Comparison of ENCODE assay signal across 13 cellular contexts in the genomic region with DNA sequence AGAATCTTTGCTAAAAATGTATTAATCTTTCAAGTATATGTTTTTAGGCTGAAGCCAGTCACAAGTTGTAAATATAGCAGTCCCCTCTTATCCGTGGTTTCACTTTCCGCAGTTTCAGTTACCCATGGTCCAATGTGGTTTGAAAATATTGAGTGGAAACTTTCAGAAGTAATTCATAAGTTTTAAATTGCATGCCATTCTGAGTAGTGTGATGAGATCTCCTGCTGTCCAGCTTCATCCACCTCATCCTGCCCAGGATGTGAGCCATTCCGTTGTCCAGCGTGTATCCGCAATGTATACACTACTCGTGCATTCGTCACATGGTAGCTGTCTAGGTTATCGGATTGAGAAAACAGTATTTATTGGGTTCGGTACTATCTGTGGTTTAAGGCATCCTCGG. TPM values are rescaled to one million over a fixed set of nuclear protein-coding genes. Genes with fewer than 3 reads are reported as not detected.
A peak's percentile ranks its signal among the peaks of the same experiment; 100 is the strongest.
DNase-seq lines count a peak whose midpoint lies in the region; ATAC-seq, FAIRE-seq and TF ChIP-seq lines count a peak whose summit lies in the region.
"Had no signal": no experiment of that assay in that cellular context is flagged by ENCODE, and none has a peak within 500 bp of the region (broad histone marks: within the 10 kb centered on the region; RNA-seq: fewer than 3 reads in every experiment).

No MANE protein-coding gene starts in this region.

- H3K4me1 ChIP-seq in stomach smooth muscle (ENCODE audit: control insufficient read depth, insufficient read depth, low read length) (peaks cover 3% of the 10 kb centered on the region), small intestine (ENCODE audit: control insufficient read depth in 2 of 2, insufficient read depth in 1 of 2, low read depth in 1 of 2, low read length in 1 of 2) (peaks cover 3 to 4% of the 10 kb centered on the region in 2 donors)

- FAIRE-seq in small intestine (lab: Jason Lieb, UNC), result no peak
- FAIRE-seq: GM18507 had no signal

- ATAC-seq in activated CD8-positive, alpha-beta memory T cell treated with anti-CD3 and anti-CD28 coated beads, Interleukin-2, amount 10 ng/mL, durations not matched to agents 7 days and 5 days, result peak; percentile 67
- ATAC-seq in activated CD8-positive, alpha-beta T cell treated with anti-CD3 and anti-CD28 coated beads, Interleukin-2, amount 10 ng/mL, durations not matched to agents 7 days and 5 days, result peak; percentile 70

- 68 to 83% (median 71%) methylated on average over 10 of the region's 10 CpGs for WGBS in small intestine, 3 donors

- POLR2A ChIA-PET in activated CD8-positive, alpha-beta T cell treated with anti-CD3 and anti-CD28 coated beads, Interleukin-2, amount 10 ng/mL, durations not matched to agents 7 days and 5 days (lab: Charles Lee), result interaction anchor here (0.9 to 2.0 kb wide), 5 partner anchors 11 to 110 kb away, joined by 3 to 9 read pairs (median 5); a partner anchor contains a TSS

- peaks cover 52% of the 10 kb centered on the region for H3K36me3 Mint-ChIP-seq in activated CD8-positive, alpha-beta memory T cell treated with anti-CD3 and anti-CD28 coated beads, Interleukin-2, amount 10 ng/mL, durations not matched to agents 7 days and 5 days
- H3K36me3 Mint-ChIP-seq in activated CD8-positive, alpha-beta T cell treated with anti-CD3 and anti-CD28 coated beads, Interleukin-2, amount 10 ng/mL, durations not matched to agents 7 days and 5 days (ENCODE audit: low read depth), result peaks cover 53% of the 10 kb centered on the region

- no peaks in the 10 kb centered on the region for H3K27me3 ChIP-seq in stomach smooth muscle (ENCODE audit: control insufficient read depth in 1 of 2, insufficient read depth in 2 of 2, low read length in 2 of 2)
- no peaks in the 10 kb centered on the region for H3K27me3 ChIP-seq in small intestine (ENCODE audit: control insufficient read depth in 2 of 2, insufficient read depth in 2 of 2, low read length in 2 of 2)
- H3K27me3 ChIP-seq: tibial nerve had no signal

- peaks cover 11 to 15% of the 10 kb centered on the region in 2 donors for H3K36me3 ChIP-seq in stomach smooth muscle (ENCODE audit: control insufficient read depth in 2 of 2, insufficient read depth in 2 of 2, low read length in 2 of 2)
- H3K36me3 ChIP-seq in small intestine (ENCODE audit: control insufficient read depth in 2 of 2, insufficient read depth in 2 of 2, low read length in 2 of 2), result peaks cover 3 to 19% of the 10 kb centered on the region in 2 donors

- peak overlapping the region; percentile 83 for H3K27ac Mint-ChIP-seq in activated CD8-positive, alpha-beta memory T cell treated with anti-CD3 and anti-CD28 coated beads, Interleukin-2, amount 10 ng/mL, durations not matched to agents 7 days and 5 days
- peak overlapping the region; percentile 86 for H3K27ac Mint-ChIP-seq in activated CD8-positive, alpha-beta T cell treated with anti-CD3 and anti-CD28 coated beads, Interleukin-2, amount 10 ng/mL, durations not matched to agents 7 days and 5 days

- DNase-seq in activated CD8-positive, alpha-beta memory T cell treated with anti-CD3 and anti-CD28 coated beads, Interleukin-2, amount 10 ng/mL, durations not matched to agents 7 days and 5 days, result no peak
- no peak for DNase-seq in activated CD8-positive, alpha-beta memory T cell treated with anti-CD3 and anti-CD28 coated beads for 24 hours
- no peak for DNase-seq in activated CD8-positive, alpha-beta T cell treated with anti-CD3 and anti-CD28 coated beads, Interleukin-2, amount 10 ng/mL, durations not matched to agents 7 days and 5 days
- DNase-seq in fibroblast of villous mesenchyme (ENCODE audit: low read depth) (peak; percentile 59), SIG-M5 (lab: John Stamatoyannopoulos, UW) (no peak), small intestine (no peak)
- DNase-seq in stimulated activated CD4-positive, alpha-beta T cell treated with anti-CD3 and anti-CD28 coated beads, Interleukin-4, amount 100 ng/mL, for 4 hours, result no peak
- DNase-seq: effector CD4-positive, alpha-beta T cell; hippocampal formation; WERI-Rb-1 had no signal

- peak overlapping the region; percentile 73 for H3K4me3 Mint-ChIP-seq in activated CD8-positive, alpha-beta memory T cell treated with anti-CD3 and anti-CD28 coated beads, Interleukin-2, amount 10 ng/mL, durations not matched to agents 7 days and 5 days
- H3K4me3 Mint-ChIP-seq in activated CD8-positive, alpha-beta T cell treated with anti-CD3 and anti-CD28 coated beads, Interleukin-2, amount 10 ng/mL, durations not matched to agents 7 days and 5 days, result peak overlapping the region; percentile 73

- H3K9me3 ChIP-seq in stomach smooth muscle (ENCODE audit: control insufficient read depth in 2 of 2, low read length in 2 of 2), result no peaks in the 10 kb centered on the region
- no peaks in the 10 kb centered on the region for H3K9me3 ChIP-seq in small intestine (ENCODE audit: control insufficient read depth, low read depth)
- H3K9me3 ChIP-seq: tibial nerve had no signal

- H3K9me3 Mint-ChIP-seq in activated CD8-positive, alpha-beta memory T cell treated with anti-CD3 and anti-CD28 coated beads, Interleukin-2, amount 10 ng/mL, durations not matched to agents 7 days and 5 days (ENCODE audit: low read depth), result no peaks in the 10 kb centered on the region
- no peaks in the 10 kb centered on the region for H3K9me3 Mint-ChIP-seq in activated CD8-positive, alpha-beta T cell treated with anti-CD3 and anti-CD28 coated beads, Interleukin-2, amount 10 ng/mL, durations not matched to agents 7 days and 5 days (ENCODE audit: insufficient read depth)

- TF ChIP-seq CTCF in fibroblast of villous mesenchyme (IDR thresholded peaks at IDR 0.05; ENCODE audit: insufficient read depth, low read depth, low read length), result no peak

- peak overlapping the region in 1 of 2 donors; percentile 34 for H3K9ac ChIP-seq in stomach smooth muscle (ENCODE audit: low read length in 2 of 2)

- no peak overlapping the region for H3K4me3 ChIP-seq in fibroblast of villous mesenchyme (ENCODE audit: low read depth, low read length)
- H3K4me3 ChIP-seq in stomach smooth muscle (ENCODE audit: low read length in 2 of 2), result peak overlapping the region; percentile 36 to 59
- H3K4me3 ChIP-seq in small intestine (ENCODE audit: low read depth in 1 of 2, low read length in 2 of 2), result peak overlapping the region in 1 of 2 donors; percentile 11
- H3K4me3 ChIP-seq: tibial nerve had no signal

- no peaks in the 10 kb centered on the region for H3K27me3 Mint-ChIP-seq in activated CD8-positive, alpha-beta memory T cell treated with anti-CD3 and anti-CD28 coated beads, Interleukin-2, amount 10 ng/mL, durations not matched to agents 7 days and 5 days
- H3K27me3 Mint-ChIP-seq in activated CD8-positive, alpha-beta T cell treated with anti-CD3 and anti-CD28 coated beads, Interleukin-2, amount 10 ng/mL, durations not matched to agents 7 days and 5 days (ENCODE audit: low read depth), result no peaks in the 10 kb centered on the region

- no peak overlapping the region for H3K27ac ChIP-seq in stomach smooth muscle (ENCODE audit: low read length)
- H3K27ac ChIP-seq in small intestine (ENCODE audit: low read depth in 1 of 2, low read length in 1 of 2), result peak overlapping the region in 1 of 2 donors; percentile 12
- H3K27ac ChIP-seq: tibial nerve, WERI-Rb-1 had no signal

- peaks cover 59% of the 10 kb centered on the region for H3K4me1 Mint-ChIP-seq in activated CD8-positive, alpha-beta memory T cell treated with anti-CD3 and anti-CD28 coated beads, Interleukin-2, amount 10 ng/mL, durations not matched to agents 7 days and 5 days
- peaks cover 55% of the 10 kb centered on the region for H3K4me1 Mint-ChIP-seq in activated CD8-positive, alpha-beta T cell treated with anti-CD3 and anti-CD28 coated beads, Interleukin-2, amount 10 ng/mL, durations not matched to agents 7 days and 5 days (ENCODE audit: low read depth)

- CTCF ChIA-PET in activated CD8-positive, alpha-beta memory T cell treated with anti-CD3 and anti-CD28 coated beads, Interleukin-2, amount 10 ng/mL, durations not matched to agents 7 days and 5 days (lab: Charles Lee), result interaction anchor here (1.1 to 2.5 kb wide), 3 partner anchors 16 to 81 kb away, joined by 3 to 16 read pairs (median 3); no protein-coding TSS in a partner anchor
- CTCF ChIA-PET in activated CD8-positive, alpha-beta T cell treated with anti-CD3 and anti-CD28 coated beads, Interleukin-2, amount 10 ng/mL, durations not matched to agents 7 days and 5 days (lab: Charles Lee), result interaction anchor here (0.9 to 1.9 kb wide), 9 partner anchors 10 to 138 kb away, joined by 3 to 20 read pairs (median 4); no protein-coding TSS in a partner anchor

RNA-seq across cellular contexts. Expression of a gene that starts 12.2 kb away (rescaled TPM):
- total RNA-seq in activated CD8-positive, alpha-beta memory T cell treated with anti-CD3 and anti-CD28 coated beads, Interleukin-2, amount 10 ng/mL, durations not matched to agents 7 days and 5 days, result 100 to 1,000 TPM in 1 of 2 experiments, 10 to 100 TPM in 1; 74.0 to 115 TPM
- 10 to 100 TPM; 97.1 to 98.4 TPM for total RNA-seq in activated CD8-positive, alpha-beta T cell treated with anti-CD3 and anti-CD28 coated beads, Interleukin-2, amount 10 ng/mL, durations not matched to agents 7 days and 5 days
- total RNA-seq in fibroblast of villous mesenchyme, result 18.4 and 35.8 TPM in 2 replicates
- polyA plus RNA-seq in small intestine, result 100 to 1,000 TPM; 111 to 309 (median 124) TPM

RNA-seq across cellular contexts. Expression of a gene that starts 35.1 kb away (rescaled TPM):
- 10 to 100 TPM; 23.1 to 24.8 TPM for total RNA-seq in activated CD8-positive, alpha-beta memory T cell treated with anti-CD3 and anti-CD28 coated beads, Interleukin-2, amount 10 ng/mL, durations not matched to agents 7 days and 5 days
- total RNA-seq in activated CD8-positive, alpha-beta T cell treated with anti-CD3 and anti-CD28 coated beads, Interleukin-2, amount 10 ng/mL, durations not matched to agents 7 days and 5 days, result 10 to 100 TPM; 20.7 to 21.1 TPM
- total RNA-seq in fibroblast of villous mesenchyme, result 20.6 and 23.3 TPM in 2 replicates
- 10 to 100 TPM; 10.7 to 19.0 (median 15.9) TPM for polyA plus RNA-seq in small intestine

RNA-seq across cellular contexts. Expression of a gene that starts 35.5 kb away (rescaled TPM):
- 10 to 100 TPM; 39.3 to 43.2 TPM for total RNA-seq in activated CD8-positive, alpha-beta memory T cell treated with anti-CD3 and anti-CD28 coated beads, Interleukin-2, amount 10 ng/mL, durations not matched to agents 7 days and 5 days
- 10 to 100 TPM; 40.0 to 43.2 TPM for total RNA-seq in activated CD8-positive, alpha-beta T cell treated with anti-CD3 and anti-CD28 coated beads, Interleukin-2, amount 10 ng/mL, durations not matched to agents 7 days and 5 days
- total RNA-seq in fibroblast of villous mesenchyme, result 50.9 and 69.5 TPM in 2 replicates
- 10 to 100 TPM; 17.8 to 27.3 (median 23.2) TPM for polyA plus RNA-seq in small intestine
